ENCODE assay signal across 1 cellular context in genomic region chr19:17215125-17215971, GRCh38.
TF ChIP-seq lines count a peak whose summit lies in the region.

TSS of gene USE1 (plus strand) at chr19:17215357. CDS start at chr19:17215406, 49 bp downstream.

TF ChIP-seq in HepG2, 621 proteins besides CTCF, POLR2A, EP300 and RAD21 (continued from another document and continues in another):
- TF ChIP-seq ZNF142 (CRISPR knock-in tag; IDR thresholded peaks at IDR 0.05): no peak; the same call in 1 of the 2 replicates
- TF ChIP-seq ZNF574 (CRISPR knock-in tag; IDR thresholded peaks at IDR 0.05): peak; percentile 95
- no peak for TF ChIP-seq ZNF550 (CRISPR knock-in tag; IDR thresholded peaks at IDR 0.05; ENCODE audit: borderline replicate concordance)
- TF ChIP-seq SRY (CRISPR knock-in tag; IDR thresholded peaks at IDR 0.05): peak; percentile 76; the same call in 1 of the 2 replicates
- no peak for TF ChIP-seq ZNF691 (CRISPR knock-in tag; IDR thresholded peaks at IDR 0.05; ENCODE audit: borderline replicate concordance, low read depth)
- no peak for TF ChIP-seq MATR3 (CRISPR knock-in tag; IDR thresholded peaks at IDR 0.05)
- no peak for TF ChIP-seq SSRP1 (CRISPR knock-in tag; IDR thresholded peaks at IDR 0.05)
- TF ChIP-seq REST (IDR thresholded peaks at IDR 0.05; ENCODE audit: borderline replicate concordance in 1 of 2, low read depth in 1 of 2, low read length in 2 of 2): peak in 1 of 2 experiments; percentile 69; a peak in 2 of 4 replicates
- TF ChIP-seq ZNF354B (CRISPR knock-in tag; IDR thresholded peaks at IDR 0.05): no peak
- peak; percentile 89; the same call in 1 of the 2 replicates for TF ChIP-seq ZNF280B (CRISPR knock-in tag; IDR thresholded peaks at IDR 0.05; ENCODE audit: borderline replicate concordance)
- TF ChIP-seq PBX2 (CRISPR knock-in tag; IDR thresholded peaks at IDR 0.05): no peak
- TF ChIP-seq NCOA2 (CRISPR knock-in tag; IDR thresholded peaks at IDR 0.05): no peak
- no peak for TF ChIP-seq GTF3A (CRISPR knock-in tag; conservative IDR thresholded peaks at IDR 0.05)
- no peak for TF ChIP-seq ATF7 (IDR thresholded peaks at IDR 0.05)
- TF ChIP-seq ATF7 (CRISPR knock-in tag; IDR thresholded peaks at IDR 0.05): no peak
- no peak for TF ChIP-seq ZIK1 (CRISPR knock-in tag; IDR thresholded peaks at IDR 0.05; ENCODE audit: borderline replicate concordance, low read depth)
- TF ChIP-seq ZBTB49 (CRISPR knock-in tag; IDR thresholded peaks at IDR 0.05; ENCODE audit: borderline replicate concordance): peak; percentile 11; the same call in 1 of the 2 replicates
- no peak for TF ChIP-seq CHD2 (IDR thresholded peaks at IDR 0.05; ENCODE audit: low read depth, low read length)
- TF ChIP-seq ZNF562 (CRISPR knock-in tag; IDR thresholded peaks at IDR 0.05; ENCODE audit: borderline replicate concordance): no peak
- TF ChIP-seq ZNF710 (CRISPR knock-in tag; IDR thresholded peaks at IDR 0.05; ENCODE audit: borderline replicate concordance): peak; percentile 69; the same call in 1 of the 2 replicates
- no peak for TF ChIP-seq FOSL1 (CRISPR knock-in tag; IDR thresholded peaks at IDR 0.05; ENCODE audit: borderline replicate concordance)
- TF ChIP-seq THAP7 (CRISPR knock-in tag; IDR thresholded peaks at IDR 0.05): no peak
- TF ChIP-seq EZH2 (conservative IDR thresholded peaks at IDR 0.05; ENCODE audit: low read depth, low read length): no peak
- TF ChIP-seq NCOA5 (CRISPR knock-in tag; IDR thresholded peaks at IDR 0.05): no peak
- peak; percentile 81 for TF ChIP-seq HNRNPL (IDR thresholded peaks at IDR 0.05; ENCODE audit: low read depth, low read length)
- TF ChIP-seq ZNF704 (CRISPR knock-in tag; IDR thresholded peaks at IDR 0.05; ENCODE audit: borderline replicate concordance): no peak
- no peak for TF ChIP-seq ZNF253 (CRISPR knock-in tag; IDR thresholded peaks at IDR 0.05; ENCODE audit: borderline replicate concordance)
- TF ChIP-seq ZBTB37 (CRISPR knock-in tag; IDR thresholded peaks at IDR 0.05): no peak
- no peak for TF ChIP-seq REXO4 (CRISPR knock-in tag; IDR thresholded peaks at IDR 0.05; ENCODE audit: borderline replicate concordance)
